1 cellular context compared by ENCODE assay signal in the genomic region with DNA sequence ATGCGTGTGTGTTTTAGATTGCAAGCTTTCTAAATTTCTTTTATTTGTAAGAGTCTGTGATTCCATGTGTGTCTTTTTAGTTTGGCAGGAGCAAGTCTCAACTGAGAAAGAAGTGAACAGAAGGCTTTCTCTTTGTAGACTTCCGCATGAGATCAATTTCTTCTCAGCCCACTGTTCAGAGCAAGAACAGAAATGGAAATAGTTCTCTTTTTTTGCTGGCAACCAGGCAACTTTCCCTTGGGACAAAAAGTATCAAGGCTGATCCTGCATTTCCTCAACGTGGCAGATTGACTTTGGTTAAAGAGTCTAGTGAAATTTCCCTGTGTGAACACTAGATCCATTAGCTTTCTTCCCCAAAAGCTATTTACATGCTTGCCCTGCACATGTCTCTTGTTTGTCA.
TF ChIP-seq lines count a peak whose summit lies in the region.

No MANE protein-coding gene starts in this region.

TF ChIP-seq in HepG2, 621 proteins besides CTCF, POLR2A, EP300 and RAD21:
- TF ChIP-seq SYNCRIP (IDR thresholded peaks at IDR 0.05; ENCODE audit: insufficient read depth, low read depth, low read length) (no peak), ZNF460 (CRISPR knock-in tag; IDR thresholded peaks at IDR 0.05; ENCODE audit: borderline replicate concordance) (no peak), MAZ (IDR thresholded peaks at IDR 0.05; ENCODE audit: borderline replicate concordance, low read depth, low read length) (no peak), MAZ (CRISPR knock-in tag; IDR thresholded peaks at IDR 0.05; ENCODE audit: low read depth) (no peak), MEF2D (CRISPR knock-in tag; IDR thresholded peaks at IDR 0.05) (no peak), ELK4 (CRISPR knock-in tag; IDR thresholded peaks at IDR 0.05; ENCODE audit: borderline replicate concordance) (no peak), ZNF17 (CRISPR knock-in tag; IDR thresholded peaks at IDR 0.05) (no peak), PHF5A (CRISPR knock-in tag; IDR thresholded peaks at IDR 0.05; ENCODE audit: low read depth, unreplicated experiment) (no peak), ZNF619 (CRISPR knock-in tag; IDR thresholded peaks at IDR 0.05) (no peak)
- TF ChIP-seq, protein P1, sequence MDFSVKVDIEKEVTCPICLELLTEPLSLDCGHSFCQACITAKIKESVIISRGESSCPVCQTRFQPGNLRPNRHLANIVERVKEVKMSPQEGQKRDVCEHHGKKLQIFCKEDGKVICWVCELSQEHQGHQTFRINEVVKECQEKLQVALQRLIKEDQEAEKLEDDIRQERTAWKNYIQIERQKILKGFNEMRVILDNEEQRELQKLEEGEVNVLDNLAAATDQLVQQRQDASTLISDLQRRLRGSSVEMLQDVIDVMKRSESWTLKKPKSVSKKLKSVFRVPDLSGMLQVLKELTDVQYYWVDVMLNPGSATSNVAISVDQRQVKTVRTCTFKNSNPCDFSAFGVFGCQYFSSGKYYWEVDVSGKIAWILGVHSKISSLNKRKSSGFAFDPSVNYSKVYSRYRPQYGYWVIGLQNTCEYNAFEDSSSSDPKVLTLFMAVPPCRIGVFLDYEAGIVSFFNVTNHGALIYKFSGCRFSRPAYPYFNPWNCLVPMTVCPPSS (IDR thresholded peaks at IDR 0.05) = no peak
